ENCODE assay signal across 20 cellular contexts in the genomic region with DNA sequence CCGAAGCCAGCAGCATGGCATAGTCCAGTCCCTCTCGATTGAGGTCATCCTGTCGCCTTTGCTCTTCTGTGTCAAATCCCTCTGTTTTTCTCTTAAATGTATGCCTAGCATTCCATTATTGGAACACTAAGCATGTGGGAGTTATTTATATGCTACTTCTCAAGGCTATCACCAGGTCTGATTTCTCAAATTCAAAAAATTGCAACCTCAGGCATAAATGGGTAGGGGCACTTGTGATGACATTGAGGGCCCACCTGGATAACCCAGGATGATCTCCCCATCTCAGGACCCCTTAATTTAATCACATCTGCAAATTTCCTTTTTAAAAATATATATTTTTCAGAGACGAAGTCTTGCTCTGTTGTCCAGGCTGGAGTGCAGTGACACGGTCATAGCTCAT.
"Had no signal": no experiment of that assay in that cellular context is flagged by ENCODE, and none has a peak within 500 bp of the region (broad histone marks: within the 10 kb centered on the region; RNA-seq: fewer than 3 reads in every experiment).

No MANE protein-coding gene starts in this region.

- H3K4me2 ChIP-seq: KMS-11, SK-N-SH had no signal

- DNase-seq: IMR-90, Kasumi-1, MM.1S, NCI-H1092 treated with DMSO at 0.1 percent for 48 hours, NCI-H1436, NCI-H187, NCI-H2029, NCI-H2081 treated with DMSO at 0.1 percent for 48 hours, NCI-H2171, NCI-H226, NCI-H446, NCI-H510A, NCI-H69, NCI-H774, Right ventricle myocardium superior, RPMI8226, SIG-M5, SK-N-SH had no signal

- H3K27ac ChIP-seq: KMS-11 had no signal

- H3K9ac ChIP-seq: KMS-11, SK-N-SH had no signal

- H3K9me3 ChIP-seq: SK-N-SH had no signal

- FAIRE-seq: RCC 7860 had no signal
